ENCODE assay signal across 19 cellular contexts in genomic region chr12:107398101-107398500, GRCh38.
DNase-seq lines count a peak whose midpoint lies in the region; ATAC-seq, FAIRE-seq and TF ChIP-seq lines count a peak whose summit lies in the region.
"Had no signal": no experiment of that assay in that cellular context is flagged by ENCODE, and none has a peak within 500 bp of the region (broad histone marks: within the 10 kb centered on the region; RNA-seq: fewer than 3 reads in every experiment).

No MANE protein-coding gene starts in this region.

- peak overlapping the region; percentile 56 for H3K4me3 Mint-ChIP-seq in type B pancreatic cell

- H3K9me3 Mint-ChIP-seq in type B pancreatic cell = no peaks in the 10 kb centered on the region

- H3K36me3 ChIP-seq in K562 (ENCODE audit: control insufficient read depth, insufficient read depth, low read length) = no peaks in the 10 kb centered on the region
- H3K36me3 ChIP-seq in mesendoderm (ENCODE audit: control insufficient read depth, insufficient read depth, low read length) = no peaks in the 10 kb centered on the region
- no peaks in the 10 kb centered on the region for H3K36me3 ChIP-seq in Peyer's patch

- no peak overlapping the region for H3K23ac ChIP-seq in mesendoderm (ENCODE audit: low read length)

- no peak for TF ChIP-seq POLR2A in K562 (conservative IDR thresholded peaks at IDR 0.05)
- TF ChIP-seq POLR2A in Peyer's patch (IDR thresholded peaks at IDR 0.05) = no peak

- H3K9ac ChIP-seq in K562 (ENCODE audit: insufficient read depth in 1 of 2, low read depth in 2 of 2, low read length in 2 of 2) (no peak overlapping the region), mesendoderm (ENCODE audit: low read length) (no peak overlapping the region)

- in situ Hi-C loops in K562 (cut with MboI) = no loop called here

- no peaks in the 10 kb centered on the region for H3K79me2 ChIP-seq in K562 (ENCODE audit: control insufficient read depth, insufficient read depth, low read length)
- H3K79me2 ChIP-seq in mesendoderm (ENCODE audit: control insufficient read depth, insufficient read depth, low read length) = no peaks in the 10 kb centered on the region

- no peak for TF ChIP-seq RAD21 in K562 (CRISPR knock-in tag; conservative IDR thresholded peaks at IDR 0.05 in 1 of 2, IDR thresholded peaks at IDR 0.05 in 1 of 2)

- no peak overlapping the region for H4K8ac ChIP-seq in mesendoderm (ENCODE audit: low read depth, low read length)

- H3K9me3 ChIP-seq in K562 (replicated peaks; ENCODE audit: control insufficient read depth, insufficient read depth, low read depth, low read length) = no peaks in the 10 kb centered on the region
- no peaks in the 10 kb centered on the region for H3K9me3 ChIP-seq in Peyer's patch

- H3K56ac ChIP-seq in mesendoderm (ENCODE audit: low read length) = no peak overlapping the region

- TF ChIP-seq EP300 in K562 (IDR thresholded peaks at IDR 0.05; ENCODE audit: low read length) = no peak

- no peak overlapping the region for H2AK5ac ChIP-seq in mesendoderm (ENCODE audit: low read length)

- H3K27me3 Mint-ChIP-seq in type B pancreatic cell = no peaks in the 10 kb centered on the region

- H3K9me1 ChIP-seq in K562 (ENCODE audit: control insufficient read depth, insufficient read depth, low read length) = no peaks in the 10 kb centered on the region

- no peaks in the 10 kb centered on the region for H3K79me1 ChIP-seq in mesendoderm (ENCODE audit: low read length)

- H3K4me3 ChIP-seq in K562 (no peak overlapping the region), mesendoderm (ENCODE audit: low read length) (no peak overlapping the region), Peyer's patch (no peak overlapping the region)

- H3K27ac ChIP-seq in K562 (ENCODE audit: extremely low read depth, low read depth, low read length) = no peak overlapping the region
- no peak overlapping the region for H3K27ac ChIP-seq in mesendoderm (ENCODE audit: low read depth, low read length)
- no peak overlapping the region for H3K27ac ChIP-seq in Peyer's patch

- TF ChIP-seq CTCF in K562 (IDR thresholded peaks at IDR 0.05 in 2 of 3, conservative IDR thresholded peaks at IDR 0.05 in 1 of 3; ENCODE audit: insufficient read depth in 2 of 3, low read depth in 1 of 3, low read length in 3 of 3) (no peak), type B pancreatic cell (conservative IDR thresholded peaks at IDR 0.05) (no peak), Peyer's patch (IDR thresholded peaks at IDR 0.05) (no peak)

- WGBS in K562 (ENCODE audit: insufficient coverage, low coverage, missing lambda C conversion rate) = 0% methylated on average over 8 of the region's 8 CpGs
- WGBS in mesendoderm (ENCODE audit: extremely low coverage, insufficient coverage, low lambda C conversion rate) = no CpG with 5 or more reads among the region's 8 CpGs

- H2BK5ac ChIP-seq in mesendoderm (ENCODE audit: low read length) = no peak overlapping the region

- CTCF ChIA-PET in K562 (lab: Yijun Ruan, JAX; ENCODE audit: low intra/inter-chr PET ratio) = no interaction called here

- POLR2A ChIA-PET in K562 (lab: Yijun Ruan, JAX) = interaction anchor here (0.8 kb wide), 1 partner anchor 205 kb away, joined by 3 read pairs; no protein-coding TSS in a partner anchor

- intact Hi-C loops in K562 (cut with micrococcal nuclease) = no loop called here

- H2AFZ ChIP-seq in K562 (ENCODE audit: low read depth, low read length) = no peak overlapping the region

- H3K4me1 ChIP-seq in K562 (replicated peaks in 1 of 2; ENCODE audit: control insufficient read depth in 2 of 2, insufficient read depth in 2 of 2, low read length in 2 of 2) (no peaks in the 10 kb centered on the region), mesendoderm (ENCODE audit: control insufficient read depth, low read depth, low read length) (peaks cover 11% of the 10 kb centered on the region), Peyer's patch (peaks cover 0 to 3% (median 0%) of the 10 kb centered on the region in 4 donors)

- ATAC-seq in K562 = no peak
- no peak for ATAC-seq in GM19324 (IDR thresholded peaks at IDR 0.05; ENCODE audit: low FRiP score, unreplicated experiment)

- H3K27me3 ChIP-seq in K562 (ENCODE audit: control insufficient read depth in 2 of 2, insufficient read depth in 2 of 2, low read length in 2 of 2) (peaks cover 0 to 8% of the 10 kb centered on the region in 2 experiments; a peak in 2 of 5 replicates), mesendoderm (ENCODE audit: insufficient read depth, low read length, poor library complexity) (no peaks in the 10 kb centered on the region), Peyer's patch (no peaks in the 10 kb centered on the region)

- H3K4me2 ChIP-seq in K562 (ENCODE audit: insufficient read depth, low read length) (no peak overlapping the region), mesendoderm (ENCODE audit: low read length) (no peak overlapping the region)

- no TSS peak for BruUV-seq in K562 (replicated peaks; lab: Mats Ljungman, UMichigan)

- H2BK15ac ChIP-seq in mesendoderm (replicated peaks; ENCODE audit: low read depth) = no peak overlapping the region

- no peak overlapping the region for H2BK120ac ChIP-seq in mesendoderm (ENCODE audit: low read depth, low read length)

- H3K4me1 Mint-ChIP-seq in type B pancreatic cell (ENCODE audit: unreplicated experiment) = peaks cover 62% of the 10 kb centered on the region

- no peaks in the 10 kb centered on the region for H3K36me3 Mint-ChIP-seq in type B pancreatic cell

- H3K18ac ChIP-seq in mesendoderm (ENCODE audit: low read length) = no peak overlapping the region

- H4K5ac ChIP-seq in mesendoderm (ENCODE audit: low read length) = no peak overlapping the region

- H3K27ac Mint-ChIP-seq in type B pancreatic cell = peak overlapping the region; percentile 98

- no peak overlapping the region for H3K4ac ChIP-seq in mesendoderm (ENCODE audit: low read depth, low read length)

- no peak for FAIRE-seq in K562 (lab: Jason Lieb, UNC)
- FAIRE-seq: HTR-8/SVneo, RCC 7860 had no signal

- H4K20me1 ChIP-seq in K562 (replicated peaks; ENCODE audit: control insufficient read depth, insufficient read depth, low read length) = peaks cover 3% of the 10 kb centered on the region; the same call in 1 of the 2 replicates

- DNase-seq in NCI-H2227 treated with DMSO at 0.1 percent for 48 hours (lab: John Stamatoyannopoulos, UW) = peak; percentile 47
- DNase-seq in NCI-H2227 (lab: John Stamatoyannopoulos, UW; ENCODE audit: unreplicated experiment) = no peak
- DNase-seq in K562 (ENCODE audit: extremely low read depth in 1 of 4, low spot score in 3 of 4) = no peak
- peak; percentile 55 for DNase-seq in mesendoderm
- DNase-seq in type B pancreatic cell (ENCODE audit: extremely low spot score, unreplicated experiment) = no peak
- DNase-seq in Peyer's patch = no peak
- no peak for DNase-seq in GM19238 (ENCODE audit: insufficient read length, low spot score)
- DNase-seq: C1 segment of cervical spinal cord, EL, HCEC 1CT, KBM-7, NCI-H1048, NCI-H146, NCI-H2081 treated with DMSO at 0.1 percent for 48 hours, NCI-H774, SHP77 treated with DMSO at 0.1 percent for 48 hours had no signal

TF ChIP-seq in K562, 482 proteins besides CTCF, POLR2A, EP300 and RAD21:
- TF ChIP-seq GABPB2 (CRISPR knock-in tag; conservative IDR thresholded peaks at IDR 0.05) = no peak
- TF ChIP-seq PRPF4 (IDR thresholded peaks at IDR 0.05; ENCODE audit: insufficient read depth, low read depth, low read length, poor library complexity, severe bottlenecking) = no peak
- TF ChIP-seq CBFA2T3 (IDR thresholded peaks at IDR 0.05) = peak; percentile 28; the same call in 1 of the 2 replicates
- TF ChIP-seq SRF (CRISPR knock-in tag; IDR thresholded peaks at IDR 0.05) = no peak

Comparison
In these comparisons a context has a peak if more than half of its experiments do, and no peak if none do; other contexts are left out.
1. DNase-seq: peak in NCI-H2227 treated with DMSO at 0.1 percent for 48 hours (single experiment) and mesendoderm (single experiment); none in NCI-H2227 (single experiment), K562 (0 of 4), type B pancreatic cell (single experiment), Peyer's patch (0 of 3) and GM19238 (single experiment).